In genomic region chr19:7943444-7944176, GRCh38 we compare ENCODE assay signal across 8 cellular contexts. TPM values are rescaled to one million over a fixed set of nuclear protein-coding genes. Genes with fewer than 3 reads are reported as not detected.
DNase-seq lines count a peak whose midpoint lies in the region; ATAC-seq, FAIRE-seq and TF ChIP-seq lines count a peak whose summit lies in the region.

TSS of gene TIMM44 (minus strand) at chr19:7943666. CDS start at chr19:7943651, 15 bp downstream.

- peaks cover 30% of the 10 kb centered on the region for H3K79me2 ChIP-seq in keratinocyte (ENCODE audit: control insufficient read depth, insufficient read depth, low read length)

- peaks cover 15% of the 10 kb centered on the region for H3K4me1 ChIP-seq in keratinocyte (ENCODE audit: control insufficient read depth, extremely low read depth, insufficient read depth, low read length)

- DNase-seq in AG20443 (ENCODE audit: low spot score) (peak; percentile 98), NCI-H510A (lab: John Stamatoyannopoulos, UW) (peak; percentile 99), cerebellum (ENCODE audit: low spot score) (peak; percentile 100), keratinocyte (ENCODE audit: low read depth, low spot score) (peak; percentile 97)
- DNase-seq in activated CD4-positive, alpha-beta T cell treated with anti-CD3 and anti-CD28 coated beads for 1 hour, result peak; percentile 97
- peak; percentile 96 to 97 for DNase-seq in stimulated activated CD4-positive, alpha-beta T cell treated with anti-CD3 and anti-CD28 coated beads, Interleukin-15, amount 100 ng/mL, for 1 hour (ENCODE audit: low read depth in 1 of 2, low spot score in 1 of 2)

- FAIRE-seq in keratinocyte (lab: Jason Lieb, UNC), result peak; percentile 90

- no peaks in the 10 kb centered on the region for H3K9me1 ChIP-seq in keratinocyte (ENCODE audit: control insufficient read depth, extremely low read depth, insufficient read depth, low read length)

- TF ChIP-seq CTCF in keratinocyte (optimal IDR thresholded peaks at IDR 0.05 in 1 of 3, IDR thresholded peaks at IDR 0.05 in 1 of 3, conservative IDR thresholded peaks at IDR 0.05 in 1 of 3; ENCODE audit: extremely low read depth in 1 of 3, insufficient read depth in 2 of 3, low read length in 3 of 3), result peak in 1 of 3 experiments; percentile 12

- ATAC-seq in HG03432 (IDR thresholded peaks at IDR 0.05; ENCODE audit: unreplicated experiment), result peak; percentile 91

- H3K36me3 ChIP-seq in keratinocyte (ENCODE audit: control insufficient read depth in 2 of 2, extremely low read depth in 1 of 2, insufficient read depth in 2 of 2, low read length in 2 of 2), result peaks cover 4 to 23% of the 10 kb centered on the region in 2 experiments

- no peaks in the 10 kb centered on the region for H3K9me3 ChIP-seq in keratinocyte (ENCODE audit: control insufficient read depth, low read depth, low read length)

- no peaks in the 10 kb centered on the region for H4K20me1 ChIP-seq in keratinocyte (ENCODE audit: control insufficient read depth, extremely low read depth, insufficient read depth, low read length)

- H3K27me3 ChIP-seq in keratinocyte (ENCODE audit: control insufficient read depth, extremely low read depth, insufficient read depth, low read length), result no peaks in the 10 kb centered on the region

- TF ChIP-seq POLR2A in GM19099 (IDR thresholded peaks at IDR 0.05; ENCODE audit: extremely low read depth, insufficient read length, low read depth), result peak; percentile 88

- peak within 1 kb of the TSS; percentile 100 for H3K9ac ChIP-seq in keratinocyte (ENCODE audit: control insufficient read depth, extremely low read depth, insufficient read depth, low read length)

- peak within 1 kb of the TSS; percentile 100 for H3K4me2 ChIP-seq in keratinocyte (ENCODE audit: control insufficient read depth, extremely low read depth, insufficient read depth, low read depth, low read length)

- H3K27ac ChIP-seq in keratinocyte (ENCODE audit: control insufficient read depth, insufficient read depth, low read length), result peak within 1 kb of the TSS; percentile 98

- dilution Hi-C loops in keratinocyte (cut with MboI; ENCODE audit: extremely low pct_ligation_motif_present, low sequenced_read_pairs), result no loop called here

- H3K4me3 ChIP-seq in keratinocyte (ENCODE audit: control insufficient read depth in 2 of 3, extremely low read depth in 1 of 3, insufficient read depth in 2 of 3, low read depth in 1 of 3, low read length in 3 of 3), result peak within 1 kb of the TSS; percentile 92 to 100 (median 100)

- H2AFZ ChIP-seq in keratinocyte (ENCODE audit: control insufficient read depth, low read length), result peak within 1 kb of the TSS; percentile 94

RNA-seq across cellular contexts. Expression of gene TIMM44, which starts in this region (rescaled TPM):
- 36.4 TPM for total RNA-seq in cerebellum
- 32.4 to 37.1 TPM (median 34.8 TPM) in 3 replicates for polyA plus RNA-seq in keratinocyte
- 29.0 TPM for polyA plus RNA-seq in keratinocyte (2011; ENCODE audit: low read depth)
- polyA plus RNA-seq in keratinocyte (2011; cell fraction: cytosol; rRNA removed), result 23.2 and 44.5 TPM in 2 replicates
- polyA plus RNA-seq in keratinocyte (2011; cell fraction: nucleus; rRNA removed), result 48.6 and 57.5 TPM in 2 replicates
- polyA plus RNA-seq in keratinocyte (2012; ENCODE audit: low replicate concordance), result 43.7 and 46.1 TPM in 2 replicates
- polyA minus RNA-seq in keratinocyte, result 15.3 to 25.4 TPM (median 20.0 TPM) in 3 replicates
- 40.5 TPM for polyA minus RNA-seq in keratinocyte (2011; cell fraction: cytosol; rRNA and poly(A)+ RNA removed)
- 23.8 and 25.2 TPM in 2 replicates for polyA minus RNA-seq in keratinocyte (2011; cell fraction: nucleus; rRNA and poly(A)+ RNA removed)

Comparison
In these comparisons a context has a peak if more than half of its experiments do, and no peak if none do; other contexts are left out.
1. Peak in every context shown above with its lines: DNase-seq, ATAC-seq, H3K4me3 ChIP-seq and H3K27ac ChIP-seq.